Comparison of ENCODE assay signal across 2 cellular contexts in the genomic region with DNA sequence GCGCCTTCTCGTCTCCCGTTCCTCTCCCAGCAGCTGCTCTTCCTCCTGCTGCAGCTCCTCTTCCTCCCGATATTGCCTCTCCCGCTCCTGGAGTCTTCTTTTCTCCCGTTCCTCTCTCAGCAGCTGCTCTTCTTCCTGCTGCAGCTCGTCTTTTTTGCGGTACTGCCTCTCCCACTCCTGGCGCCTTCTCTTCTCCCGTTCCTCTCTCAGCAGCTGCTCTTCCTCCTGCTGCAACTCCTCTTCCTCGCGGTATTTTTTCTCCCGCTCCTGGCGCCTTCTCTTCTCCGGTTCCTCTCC.
TF ChIP-seq lines count a peak whose summit lies in the region.

No MANE protein-coding gene starts in this region.

TF ChIP-seq in SK-N-SH, 30 proteins besides CTCF, POLR2A, EP300 and RAD21 (continued from another document):
- TF ChIP-seq, protein P1, sequence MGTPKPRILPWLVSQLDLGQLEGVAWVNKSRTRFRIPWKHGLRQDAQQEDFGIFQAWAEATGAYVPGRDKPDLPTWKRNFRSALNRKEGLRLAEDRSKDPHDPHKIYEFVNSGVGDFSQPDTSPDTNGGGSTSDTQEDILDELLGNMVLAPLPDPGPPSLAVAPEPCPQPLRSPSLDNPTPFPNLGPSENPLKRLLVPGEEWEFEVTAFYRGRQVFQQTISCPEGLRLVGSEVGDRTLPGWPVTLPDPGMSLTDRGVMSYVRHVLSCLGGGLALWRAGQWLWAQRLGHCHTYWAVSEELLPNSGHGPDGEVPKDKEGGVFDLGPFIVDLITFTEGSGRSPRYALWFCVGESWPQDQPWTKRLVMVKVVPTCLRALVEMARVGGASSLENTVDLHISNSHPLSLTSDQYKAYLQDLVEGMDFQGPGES (IDR thresholded peaks at IDR 0.05; ENCODE audit: low read depth, low read length): no peak

TF ChIP-seq in SK-N-SH treated with all-trans-retinoic acid at 6 μM for 48 hours, 23 proteins besides CTCF, POLR2A, EP300 and RAD21:
- TF ChIP-seq, protein P2, sequence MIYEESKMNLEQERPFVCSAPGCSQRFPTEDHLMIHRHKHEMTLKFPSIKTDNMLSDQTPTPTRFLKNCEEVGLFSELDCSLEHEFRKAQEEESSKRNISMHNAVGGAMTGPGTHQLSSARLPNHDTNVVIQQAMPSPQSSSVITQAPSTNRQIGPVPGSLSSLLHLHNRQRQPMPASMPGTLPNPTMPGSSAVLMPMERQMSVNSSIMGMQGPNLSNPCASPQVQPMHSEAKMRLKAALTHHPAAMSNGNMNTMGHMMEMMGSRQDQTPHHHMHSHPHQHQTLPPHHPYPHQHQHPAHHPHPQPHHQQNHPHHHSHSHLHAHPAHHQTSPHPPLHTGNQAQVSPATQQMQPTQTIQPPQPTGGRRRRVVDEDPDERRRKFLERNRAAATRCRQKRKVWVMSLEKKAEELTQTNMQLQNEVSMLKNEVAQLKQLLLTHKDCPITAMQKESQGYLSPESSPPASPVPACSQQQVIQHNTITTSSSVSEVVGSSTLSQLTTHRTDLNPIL (CRISPR knock-in tag; IDR thresholded peaks at IDR 0.05; ENCODE audit: low read depth): no peak
- TF ChIP-seq, protein P3, sequence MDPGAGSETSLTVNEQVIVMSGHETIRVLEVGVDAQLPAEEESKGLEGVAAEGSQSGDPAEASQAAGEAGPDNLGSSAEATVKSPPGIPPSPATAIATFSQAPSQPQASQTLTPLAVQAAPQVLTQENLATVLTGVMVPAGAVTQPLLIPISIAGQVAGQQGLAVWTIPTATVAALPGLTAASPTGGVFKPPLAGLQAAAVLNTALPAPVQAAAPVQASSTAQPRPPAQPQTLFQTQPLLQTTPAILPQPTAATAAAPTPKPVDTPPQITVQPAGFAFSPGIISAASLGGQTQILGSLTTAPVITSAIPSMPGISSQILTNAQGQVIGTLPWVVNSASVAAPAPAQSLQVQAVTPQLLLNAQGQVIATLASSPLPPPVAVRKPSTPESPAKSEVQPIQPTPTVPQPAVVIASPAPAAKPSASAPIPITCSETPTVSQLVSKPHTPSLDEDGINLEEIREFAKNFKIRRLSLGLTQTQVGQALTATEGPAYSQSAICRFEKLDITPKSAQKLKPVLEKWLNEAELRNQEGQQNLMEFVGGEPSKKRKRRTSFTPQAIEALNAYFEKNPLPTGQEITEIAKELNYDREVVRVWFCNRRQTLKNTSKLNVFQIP (CRISPR knock-in tag; IDR thresholded peaks at IDR 0.05; ENCODE audit: borderline replicate concordance, low read depth): no peak
